Comparison of ENCODE assay signal across 1 cellular context in genomic region chr12:40192704-40193255, GRCh38.
TF ChIP-seq lines count a peak whose summit lies in the region.

No MANE protein-coding gene starts in this region.

TF ChIP-seq in GM12878, 131 proteins besides CTCF, POLR2A, EP300 and RAD21 (continued from another document and continues in another):
- TF ChIP-seq ATF3 (IDR thresholded peaks at IDR 0.05; ENCODE audit: borderline replicate concordance, extremely low read depth, low read depth, low read length): no peak
- TF ChIP-seq POU2F2 (IDR thresholded peaks at IDR 0.05; ENCODE audit: borderline replicate concordance, low read depth, low read length): peak; percentile 88; the same call in 2 of the 3 replicates
- TF ChIP-seq IKZF1 (conservative IDR thresholded peaks at IDR 0.05): peak; percentile 69
- TF ChIP-seq, protein P1, sequence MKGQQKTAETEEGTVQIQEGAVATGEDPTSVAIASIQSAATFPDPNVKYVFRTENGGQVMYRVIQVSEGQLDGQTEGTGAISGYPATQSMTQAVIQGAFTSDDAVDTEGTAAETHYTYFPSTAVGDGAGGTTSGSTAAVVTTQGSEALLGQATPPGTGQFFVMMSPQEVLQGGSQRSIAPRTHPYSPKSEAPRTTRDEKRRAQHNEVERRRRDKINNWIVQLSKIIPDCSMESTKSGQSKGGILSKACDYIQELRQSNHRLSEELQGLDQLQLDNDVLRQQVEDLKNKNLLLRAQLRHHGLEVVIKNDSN (IDR thresholded peaks at IDR 0.05; ENCODE audit: borderline replicate concordance, extremely low read length, insufficient read depth, low read depth, low read length): no peak
- TF ChIP-seq MEF2A (IDR thresholded peaks at IDR 0.05; ENCODE audit: insufficient read depth, low read depth, low read length): peak; percentile 56; the same call in 1 of the 2 replicates
- peak; percentile 77 for TF ChIP-seq ATF2 (IDR thresholded peaks at IDR 0.05; ENCODE audit: low read length)
- TF ChIP-seq MTA3 (IDR thresholded peaks at IDR 0.05; ENCODE audit: borderline replicate concordance, low read length): no peak
- no peak for TF ChIP-seq RFX5 (IDR thresholded peaks at IDR 0.05; ENCODE audit: low read depth, low read length)
- TF ChIP-seq CBFB (IDR thresholded peaks at IDR 0.05; ENCODE audit: low read depth): peak; percentile 30; the same call in 1 of the 2 replicates
- TF ChIP-seq NFYA (IDR thresholded peaks at IDR 0.05; ENCODE audit: borderline replicate concordance, low read depth, low read length): no peak
- no peak for TF ChIP-seq RB1 (IDR thresholded peaks at IDR 0.05; ENCODE audit: borderline replicate concordance)
- no peak for TF ChIP-seq TAF1 (IDR thresholded peaks at IDR 0.05; ENCODE audit: borderline replicate concordance, low read depth, low read length)
- TF ChIP-seq SMAD5 (IDR thresholded peaks at IDR 0.05; ENCODE audit: low read depth): no peak
- TF ChIP-seq E4F1 (IDR thresholded peaks at IDR 0.05; ENCODE audit: borderline replicate concordance, partially characterized antibody): no peak
- TF ChIP-seq, protein P2, sequence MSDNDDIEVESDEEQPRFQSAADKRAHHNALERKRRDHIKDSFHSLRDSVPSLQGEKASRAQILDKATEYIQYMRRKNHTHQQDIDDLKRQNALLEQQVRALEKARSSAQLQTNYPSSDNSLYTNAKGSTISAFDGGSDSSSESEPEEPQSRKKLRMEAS (IDR thresholded peaks at IDR 0.05; ENCODE audit: low read depth, low read length): no peak
- 0 out of 2 replicates have a peak, but pooled peaks have one; percentile 57 for TF ChIP-seq CBX5 (IDR thresholded peaks at IDR 0.05; ENCODE audit: low read depth)
- TF ChIP-seq, protein P3, sequence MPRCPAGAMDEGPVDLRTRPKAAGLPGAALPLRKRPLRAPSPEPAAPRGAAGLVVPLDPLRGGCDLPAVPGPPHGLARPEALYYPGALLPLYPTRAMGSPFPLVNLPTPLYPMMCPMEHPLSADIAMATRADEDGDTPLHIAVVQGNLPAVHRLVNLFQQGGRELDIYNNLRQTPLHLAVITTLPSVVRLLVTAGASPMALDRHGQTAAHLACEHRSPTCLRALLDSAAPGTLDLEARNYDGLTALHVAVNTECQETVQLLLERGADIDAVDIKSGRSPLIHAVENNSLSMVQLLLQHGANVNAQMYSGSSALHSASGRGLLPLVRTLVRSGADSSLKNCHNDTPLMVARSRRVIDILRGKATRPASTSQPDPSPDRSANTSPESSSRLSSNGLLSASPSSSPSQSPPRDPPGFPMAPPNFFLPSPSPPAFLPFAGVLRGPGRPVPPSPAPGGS (IDR thresholded peaks at IDR 0.05; ENCODE audit: borderline replicate concordance, insufficient read depth, low read depth, low read length, poor library complexity, severe bottlenecking): no peak
- peak; percentile 55 for TF ChIP-seq MEF2B (IDR thresholded peaks at IDR 0.05; ENCODE audit: partially characterized antibody, poor library complexity, severe bottlenecking)
- peak; percentile 44 for TF ChIP-seq TBL1XR1 (IDR thresholded peaks at IDR 0.05; ENCODE audit: low read depth, low read length)
- TF ChIP-seq, protein P4, sequence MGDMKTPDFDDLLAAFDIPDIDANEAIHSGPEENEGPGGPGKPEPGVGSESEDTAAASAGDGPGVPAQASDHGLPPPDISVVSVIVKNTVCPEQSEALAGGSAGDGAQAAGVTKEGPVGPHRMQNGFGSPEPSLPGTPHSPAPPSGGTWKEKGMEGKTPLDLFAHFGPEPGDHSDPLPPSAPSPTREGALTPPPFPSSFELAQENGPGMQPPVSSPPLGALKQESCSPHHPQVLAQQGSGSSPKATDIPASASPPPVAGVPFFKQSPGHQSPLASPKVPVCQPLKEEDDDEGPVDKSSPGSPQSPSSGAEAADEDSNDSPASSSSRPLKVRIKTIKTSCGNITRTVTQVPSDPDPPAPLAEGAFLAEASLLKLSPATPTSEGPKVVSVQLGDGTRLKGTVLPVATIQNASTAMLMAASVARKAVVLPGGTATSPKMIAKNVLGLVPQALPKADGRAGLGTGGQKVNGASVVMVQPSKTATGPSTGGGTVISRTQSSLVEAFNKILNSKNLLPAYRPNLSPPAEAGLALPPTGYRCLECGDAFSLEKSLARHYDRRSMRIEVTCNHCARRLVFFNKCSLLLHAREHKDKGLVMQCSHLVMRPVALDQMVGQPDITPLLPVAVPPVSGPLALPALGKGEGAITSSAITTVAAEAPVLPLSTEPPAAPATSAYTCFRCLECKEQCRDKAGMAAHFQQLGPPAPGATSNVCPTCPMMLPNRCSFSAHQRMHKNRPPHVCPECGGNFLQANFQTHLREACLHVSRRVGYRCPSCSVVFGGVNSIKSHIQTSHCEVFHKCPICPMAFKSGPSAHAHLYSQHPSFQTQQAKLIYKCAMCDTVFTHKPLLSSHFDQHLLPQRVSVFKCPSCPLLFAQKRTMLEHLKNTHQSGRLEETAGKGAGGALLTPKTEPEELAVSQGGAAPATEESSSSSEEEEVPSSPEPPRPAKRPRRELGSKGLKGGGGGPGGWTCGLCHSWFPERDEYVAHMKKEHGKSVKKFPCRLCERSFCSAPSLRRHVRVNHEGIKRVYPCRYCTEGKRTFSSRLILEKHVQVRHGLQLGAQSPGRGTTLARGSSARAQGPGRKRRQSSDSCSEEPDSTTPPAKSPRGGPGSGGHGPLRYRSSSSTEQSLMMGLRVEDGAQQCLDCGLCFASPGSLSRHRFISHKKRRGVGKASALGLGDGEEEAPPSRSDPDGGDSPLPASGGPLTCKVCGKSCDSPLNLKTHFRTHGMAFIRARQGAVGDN (IDR thresholded peaks at IDR 0.05): no peak
- TF ChIP-seq POLR2AphosphoS5 (IDR thresholded peaks at IDR 0.05; ENCODE audit: low read length): no peak
- TF ChIP-seq BCLAF1 (IDR thresholded peaks at IDR 0.05): no peak
- TF ChIP-seq, protein P5, sequence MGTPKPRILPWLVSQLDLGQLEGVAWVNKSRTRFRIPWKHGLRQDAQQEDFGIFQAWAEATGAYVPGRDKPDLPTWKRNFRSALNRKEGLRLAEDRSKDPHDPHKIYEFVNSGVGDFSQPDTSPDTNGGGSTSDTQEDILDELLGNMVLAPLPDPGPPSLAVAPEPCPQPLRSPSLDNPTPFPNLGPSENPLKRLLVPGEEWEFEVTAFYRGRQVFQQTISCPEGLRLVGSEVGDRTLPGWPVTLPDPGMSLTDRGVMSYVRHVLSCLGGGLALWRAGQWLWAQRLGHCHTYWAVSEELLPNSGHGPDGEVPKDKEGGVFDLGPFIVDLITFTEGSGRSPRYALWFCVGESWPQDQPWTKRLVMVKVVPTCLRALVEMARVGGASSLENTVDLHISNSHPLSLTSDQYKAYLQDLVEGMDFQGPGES (IDR thresholded peaks at IDR 0.05): no peak
- no peak for TF ChIP-seq SP1 (IDR thresholded peaks at IDR 0.05; ENCODE audit: low read depth, low read length)
- no peak for TF ChIP-seq WRNIP1 (IDR thresholded peaks at IDR 0.05; ENCODE audit: borderline replicate concordance, low read depth, low read length)
- no peak for TF ChIP-seq SMC3 (IDR thresholded peaks at IDR 0.05; ENCODE audit: borderline replicate concordance, low read length)
- no peak for TF ChIP-seq CHD1 (IDR thresholded peaks at IDR 0.05; ENCODE audit: low read depth, low read length)
- TF ChIP-seq NBN (IDR thresholded peaks at IDR 0.05): peak; percentile 85; the same call in 1 of the 2 replicates
- peak; percentile 31; the same call in 1 of the 2 replicates for TF ChIP-seq ZBED1 (IDR thresholded peaks at IDR 0.05; ENCODE audit: borderline replicate concordance)
- TF ChIP-seq, protein P6, sequence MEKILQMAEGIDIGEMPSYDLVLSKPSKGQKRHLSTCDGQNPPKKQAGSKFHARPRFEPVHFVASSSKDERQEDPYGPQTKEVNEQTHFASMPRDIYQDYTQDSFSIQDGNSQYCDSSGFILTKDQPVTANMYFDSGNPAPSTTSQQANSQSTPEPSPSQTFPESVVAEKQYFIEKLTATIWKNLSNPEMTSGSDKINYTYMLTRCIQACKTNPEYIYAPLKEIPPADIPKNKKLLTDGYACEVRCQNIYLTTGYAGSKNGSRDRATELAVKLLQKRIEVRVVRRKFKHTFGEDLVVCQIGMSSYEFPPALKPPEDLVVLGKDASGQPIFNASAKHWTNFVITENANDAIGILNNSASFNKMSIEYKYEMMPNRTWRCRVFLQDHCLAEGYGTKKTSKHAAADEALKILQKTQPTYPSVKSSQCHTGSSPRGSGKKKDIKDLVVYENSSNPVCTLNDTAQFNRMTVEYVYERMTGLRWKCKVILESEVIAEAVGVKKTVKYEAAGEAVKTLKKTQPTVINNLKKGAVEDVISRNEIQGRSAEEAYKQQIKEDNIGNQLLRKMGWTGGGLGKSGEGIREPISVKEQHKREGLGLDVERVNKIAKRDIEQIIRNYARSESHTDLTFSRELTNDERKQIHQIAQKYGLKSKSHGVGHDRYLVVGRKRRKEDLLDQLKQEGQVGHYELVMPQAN (conservative IDR thresholded peaks at IDR 0.05): no peak
- TF ChIP-seq FOXK2 (IDR thresholded peaks at IDR 0.05): no peak
- TF ChIP-seq MYB (IDR thresholded peaks at IDR 0.05; ENCODE audit: borderline replicate concordance, low read depth, low read length): no peak
- TF ChIP-seq, protein P7, sequence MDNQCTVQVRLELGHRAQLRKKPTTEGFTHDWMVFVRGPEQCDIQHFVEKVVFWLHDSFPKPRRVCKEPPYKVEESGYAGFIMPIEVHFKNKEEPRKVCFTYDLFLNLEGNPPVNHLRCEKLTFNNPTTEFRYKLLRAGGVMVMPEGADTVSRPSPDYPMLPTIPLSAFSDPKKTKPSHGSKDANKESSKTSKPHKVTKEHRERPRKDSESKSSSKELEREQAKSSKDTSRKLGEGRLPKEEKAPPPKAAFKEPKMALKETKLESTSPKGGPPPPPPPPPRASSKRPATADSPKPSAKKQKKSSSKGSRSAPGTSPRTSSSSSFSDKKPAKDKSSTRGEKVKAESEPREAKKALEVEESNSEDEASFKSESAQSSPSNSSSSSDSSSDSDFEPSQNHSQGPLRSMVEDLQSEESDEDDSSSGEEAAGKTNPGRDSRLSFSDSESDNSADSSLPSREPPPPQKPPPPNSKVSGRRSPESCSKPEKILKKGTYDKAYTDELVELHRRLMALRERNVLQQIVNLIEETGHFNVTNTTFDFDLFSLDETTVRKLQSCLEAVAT (IDR thresholded peaks at IDR 0.05): peak; percentile 66; the same call in 1 of the 2 replicates
- no peak for TF ChIP-seq SMAD1 (IDR thresholded peaks at IDR 0.05; ENCODE audit: low read depth, partially characterized antibody)
- 0 out of 4 replicates have a peak, but pooled peaks of 1 of the 2 experiments have one; percentile 35 for TF ChIP-seq CEBPB (IDR thresholded peaks at IDR 0.05; ENCODE audit: borderline replicate concordance in 1 of 2, low read depth in 2 of 2, low read length in 2 of 2)
- TF ChIP-seq FOS (IDR thresholded peaks at IDR 0.05; ENCODE audit: borderline replicate concordance, extremely low read depth, insufficient read length): no peak
- TF ChIP-seq NR2C1 (IDR thresholded peaks at IDR 0.05): peak; percentile 40; the same call in 1 of the 2 replicates
- no peak for TF ChIP-seq CBX3 (IDR thresholded peaks at IDR 0.05; ENCODE audit: borderline replicate concordance, low read depth)
- TF ChIP-seq GATAD2B (conservative IDR thresholded peaks at IDR 0.05; ENCODE audit: low read depth): no peak
- TF ChIP-seq ZNF384 (IDR thresholded peaks at IDR 0.05; ENCODE audit: borderline replicate concordance, low read depth, low read length): peak; percentile 92
